1 cellular context compared by ENCODE assay signal in the genomic region with DNA sequence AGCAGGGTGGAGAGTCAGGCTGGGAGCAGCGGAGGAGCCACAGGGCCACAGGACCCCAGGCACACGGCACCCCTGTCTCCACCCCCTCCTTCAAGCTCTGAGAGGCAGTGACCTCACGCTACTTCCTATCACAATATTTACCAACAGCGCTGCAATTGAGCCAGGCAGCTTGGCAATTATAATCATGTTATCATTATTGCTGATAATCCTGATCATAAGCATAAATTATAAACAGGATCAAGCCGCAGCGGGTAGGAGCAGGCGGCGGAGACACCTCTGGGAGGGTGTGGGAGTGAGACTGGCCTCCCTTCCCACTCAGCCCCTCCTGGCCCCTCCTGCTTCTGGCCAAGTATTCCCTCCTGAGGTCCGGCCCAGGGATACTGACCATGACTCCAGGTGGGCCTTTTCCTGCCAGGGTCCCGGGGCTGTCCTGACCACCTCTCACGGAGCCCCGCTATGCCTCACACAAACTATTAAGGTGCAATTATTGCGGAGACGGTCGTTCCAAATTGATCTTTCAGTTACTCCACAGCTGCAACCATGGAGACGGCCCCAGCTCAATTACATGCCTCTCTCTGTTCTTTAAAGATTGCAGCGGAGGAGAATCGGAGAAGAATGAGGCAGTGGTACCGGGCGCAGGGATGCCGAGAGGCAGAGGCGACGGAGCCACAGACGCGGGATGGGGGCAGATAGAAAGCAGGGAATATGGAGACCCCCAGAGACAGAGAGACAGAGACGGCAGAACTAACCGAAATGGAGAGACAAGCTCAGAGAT.
TF ChIP-seq lines count a peak whose summit lies in the region.

No MANE protein-coding gene starts in this region.

TF ChIP-seq in neural cell, 6 proteins besides CTCF, POLR2A, EP300 and RAD21:
- TF ChIP-seq, protein P1, sequence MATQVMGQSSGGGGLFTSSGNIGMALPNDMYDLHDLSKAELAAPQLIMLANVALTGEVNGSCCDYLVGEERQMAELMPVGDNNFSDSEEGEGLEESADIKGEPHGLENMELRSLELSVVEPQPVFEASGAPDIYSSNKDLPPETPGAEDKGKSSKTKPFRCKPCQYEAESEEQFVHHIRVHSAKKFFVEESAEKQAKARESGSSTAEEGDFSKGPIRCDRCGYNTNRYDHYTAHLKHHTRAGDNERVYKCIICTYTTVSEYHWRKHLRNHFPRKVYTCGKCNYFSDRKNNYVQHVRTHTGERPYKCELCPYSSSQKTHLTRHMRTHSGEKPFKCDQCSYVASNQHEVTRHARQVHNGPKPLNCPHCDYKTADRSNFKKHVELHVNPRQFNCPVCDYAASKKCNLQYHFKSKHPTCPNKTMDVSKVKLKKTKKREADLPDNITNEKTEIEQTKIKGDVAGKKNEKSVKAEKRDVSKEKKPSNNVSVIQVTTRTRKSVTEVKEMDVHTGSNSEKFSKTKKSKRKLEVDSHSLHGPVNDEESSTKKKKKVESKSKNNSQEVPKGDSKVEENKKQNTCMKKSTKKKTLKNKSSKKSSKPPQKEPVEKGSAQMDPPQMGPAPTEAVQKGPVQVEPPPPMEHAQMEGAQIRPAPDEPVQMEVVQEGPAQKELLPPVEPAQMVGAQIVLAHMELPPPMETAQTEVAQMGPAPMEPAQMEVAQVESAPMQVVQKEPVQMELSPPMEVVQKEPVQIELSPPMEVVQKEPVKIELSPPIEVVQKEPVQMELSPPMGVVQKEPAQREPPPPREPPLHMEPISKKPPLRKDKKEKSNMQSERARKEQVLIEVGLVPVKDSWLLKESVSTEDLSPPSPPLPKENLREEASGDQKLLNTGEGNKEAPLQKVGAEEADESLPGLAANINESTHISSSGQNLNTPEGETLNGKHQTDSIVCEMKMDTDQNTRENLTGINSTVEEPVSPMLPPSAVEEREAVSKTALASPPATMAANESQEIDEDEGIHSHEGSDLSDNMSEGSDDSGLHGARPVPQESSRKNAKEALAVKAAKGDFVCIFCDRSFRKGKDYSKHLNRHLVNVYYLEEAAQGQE (IDR thresholded peaks at IDR 0.05; ENCODE audit: borderline replicate concordance): peak; percentile 87
- TF ChIP-seq MXI1 (conservative IDR thresholded peaks at IDR 0.05; ENCODE audit: poor library complexity, severe bottlenecking) (no peak), EZH2 (IDR thresholded peaks at IDR 0.05; ENCODE audit: borderline replicate concordance, insufficient read depth, low read length, poor library complexity, severe bottlenecking) (no peak), POLR2AphosphoS5 (IDR thresholded peaks at IDR 0.05) (peak; percentile 52), TAF1 (IDR thresholded peaks at IDR 0.05; ENCODE audit: low read depth) (no peak), SMC3 (conservative IDR thresholded peaks at IDR 0.05; ENCODE audit: poor library complexity) (peak; percentile 31)
